1 cellular context compared by ENCODE assay signal in the genomic region with DNA sequence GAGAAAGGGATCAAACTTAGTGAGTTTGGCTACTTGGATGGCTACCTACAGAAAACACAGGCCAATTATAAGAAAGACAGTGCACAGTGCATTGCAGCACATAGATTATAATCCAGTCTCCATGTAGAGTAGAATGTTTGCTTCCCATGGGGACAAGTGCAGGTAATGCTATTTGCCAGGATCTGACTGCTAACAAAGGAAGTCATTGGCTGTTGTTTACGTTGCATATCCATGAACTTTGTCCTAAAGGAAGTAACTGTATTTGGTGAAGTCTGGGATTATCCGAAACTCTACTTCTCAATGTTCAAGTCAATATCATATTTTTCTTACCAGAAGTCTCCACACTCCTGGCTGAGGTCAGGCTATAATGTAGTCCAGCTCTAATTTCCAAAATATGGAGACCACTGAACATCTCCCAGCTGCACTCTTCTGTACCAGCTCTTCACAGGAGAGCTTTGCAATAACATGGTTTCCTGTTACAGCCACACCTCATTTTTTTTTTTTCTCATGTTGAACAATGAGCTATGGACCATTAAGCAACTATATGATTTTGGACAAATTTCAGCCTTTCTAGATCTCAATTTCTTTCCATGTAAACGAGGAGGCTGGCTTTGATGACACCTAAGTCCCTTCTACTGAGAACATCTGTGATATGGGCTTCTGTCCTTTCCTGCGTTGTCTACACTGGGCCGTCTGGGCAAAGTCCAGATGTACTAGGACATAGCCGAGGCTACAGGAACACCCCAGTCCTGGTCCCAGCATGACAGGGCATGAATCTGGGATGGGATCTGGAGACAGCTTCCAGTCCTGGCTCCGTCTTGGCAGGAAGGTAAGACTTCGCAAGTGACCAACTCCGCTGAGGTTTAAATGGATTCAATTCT.
TF ChIP-seq lines count a peak whose summit lies in the region.

No MANE protein-coding gene starts in this region.

TF ChIP-seq in HepG2, 621 proteins besides CTCF, POLR2A, EP300 and RAD21 (continued from another document):
- TF ChIP-seq, protein P1, sequence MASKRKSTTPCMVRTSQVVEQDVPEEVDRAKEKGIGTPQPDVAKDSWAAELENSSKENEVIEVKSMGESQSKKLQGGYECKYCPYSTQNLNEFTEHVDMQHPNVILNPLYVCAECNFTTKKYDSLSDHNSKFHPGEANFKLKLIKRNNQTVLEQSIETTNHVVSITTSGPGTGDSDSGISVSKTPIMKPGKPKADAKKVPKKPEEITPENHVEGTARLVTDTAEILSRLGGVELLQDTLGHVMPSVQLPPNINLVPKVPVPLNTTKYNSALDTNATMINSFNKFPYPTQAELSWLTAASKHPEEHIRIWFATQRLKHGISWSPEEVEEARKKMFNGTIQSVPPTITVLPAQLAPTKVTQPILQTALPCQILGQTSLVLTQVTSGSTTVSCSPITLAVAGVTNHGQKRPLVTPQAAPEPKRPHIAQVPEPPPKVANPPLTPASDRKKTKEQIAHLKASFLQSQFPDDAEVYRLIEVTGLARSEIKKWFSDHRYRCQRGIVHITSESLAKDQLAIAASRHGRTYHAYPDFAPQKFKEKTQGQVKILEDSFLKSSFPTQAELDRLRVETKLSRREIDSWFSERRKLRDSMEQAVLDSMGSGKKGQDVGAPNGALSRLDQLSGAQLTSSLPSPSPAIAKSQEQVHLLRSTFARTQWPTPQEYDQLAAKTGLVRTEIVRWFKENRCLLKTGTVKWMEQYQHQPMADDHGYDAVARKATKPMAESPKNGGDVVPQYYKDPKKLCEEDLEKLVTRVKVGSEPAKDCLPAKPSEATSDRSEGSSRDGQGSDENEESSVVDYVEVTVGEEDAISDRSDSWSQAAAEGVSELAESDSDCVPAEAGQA (IDR thresholded peaks at IDR 0.05; ENCODE audit: low read depth) = no peak
- TF ChIP-seq, protein P1 (CRISPR knock-in tag; IDR thresholded peaks at IDR 0.05; ENCODE audit: borderline replicate concordance) = no peak
- TF ChIP-seq SALL1 (CRISPR knock-in tag; IDR thresholded peaks at IDR 0.05) = peak; percentile 22
- TF ChIP-seq MIER2 (CRISPR knock-in tag; IDR thresholded peaks at IDR 0.05) = no peak
- peak; percentile 77; the same call in 1 of the 2 replicates for TF ChIP-seq SOX5 (CRISPR knock-in tag; IDR thresholded peaks at IDR 0.05; ENCODE audit: borderline replicate concordance)
- TF ChIP-seq, protein P2, sequence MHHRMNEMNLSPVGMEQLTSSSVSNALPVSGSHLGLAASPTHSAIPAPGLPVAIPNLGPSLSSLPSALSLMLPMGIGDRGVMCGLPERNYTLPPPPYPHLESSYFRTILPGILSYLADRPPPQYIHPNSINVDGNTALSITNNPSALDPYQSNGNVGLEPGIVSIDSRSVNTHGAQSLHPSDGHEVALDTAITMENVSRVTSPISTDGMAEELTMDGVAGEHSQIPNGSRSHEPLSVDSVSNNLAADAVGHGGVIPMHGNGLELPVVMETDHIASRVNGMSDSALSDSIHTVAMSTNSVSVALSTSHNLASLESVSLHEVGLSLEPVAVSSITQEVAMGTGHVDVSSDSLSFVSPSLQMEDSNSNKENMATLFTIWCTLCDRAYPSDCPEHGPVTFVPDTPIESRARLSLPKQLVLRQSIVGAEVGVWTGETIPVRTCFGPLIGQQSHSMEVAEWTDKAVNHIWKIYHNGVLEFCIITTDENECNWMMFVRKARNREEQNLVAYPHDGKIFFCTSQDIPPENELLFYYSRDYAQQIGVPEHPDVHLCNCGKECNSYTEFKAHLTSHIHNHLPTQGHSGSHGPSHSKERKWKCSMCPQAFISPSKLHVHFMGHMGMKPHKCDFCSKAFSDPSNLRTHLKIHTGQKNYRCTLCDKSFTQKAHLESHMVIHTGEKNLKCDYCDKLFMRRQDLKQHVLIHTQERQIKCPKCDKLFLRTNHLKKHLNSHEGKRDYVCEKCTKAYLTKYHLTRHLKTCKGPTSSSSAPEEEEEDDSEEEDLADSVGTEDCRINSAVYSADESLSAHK (CRISPR knock-in tag; IDR thresholded peaks at IDR 0.05; ENCODE audit: borderline replicate concordance) = no peak
- no peak for TF ChIP-seq ZNF614 (CRISPR knock-in tag; IDR thresholded peaks at IDR 0.05; ENCODE audit: borderline replicate concordance)
- TF ChIP-seq, protein P3, sequence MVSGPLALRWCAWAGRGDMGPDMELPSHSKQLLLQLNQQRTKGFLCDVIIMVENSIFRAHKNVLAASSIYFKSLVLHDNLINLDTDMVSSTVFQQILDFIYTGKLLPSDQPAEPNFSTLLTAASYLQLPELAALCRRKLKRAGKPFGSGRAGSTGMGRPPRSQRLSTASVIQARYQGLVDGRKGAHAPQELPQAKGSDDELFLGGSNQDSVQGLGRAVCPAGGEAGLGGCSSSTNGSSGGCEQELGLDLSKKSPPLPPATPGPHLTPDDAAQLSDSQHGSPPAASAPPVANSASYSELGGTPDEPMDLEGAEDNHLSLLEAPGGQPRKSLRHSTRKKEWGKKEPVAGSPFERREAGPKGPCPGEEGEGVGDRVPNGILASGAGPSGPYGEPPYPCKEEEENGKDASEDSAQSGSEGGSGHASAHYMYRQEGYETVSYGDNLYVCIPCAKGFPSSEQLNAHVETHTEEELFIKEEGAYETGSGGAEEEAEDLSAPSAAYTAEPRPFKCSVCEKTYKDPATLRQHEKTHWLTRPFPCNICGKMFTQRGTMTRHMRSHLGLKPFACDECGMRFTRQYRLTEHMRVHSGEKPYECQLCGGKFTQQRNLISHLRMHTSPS (CRISPR knock-in tag; IDR thresholded peaks at IDR 0.05; ENCODE audit: low read depth) = no peak
- no peak for TF ChIP-seq MAFK (conservative IDR thresholded peaks at IDR 0.05 in 1 of 2, IDR thresholded peaks at IDR 0.05 in 1 of 2; ENCODE audit: low read length in 2 of 2)
- TF ChIP-seq ZNF260 (CRISPR knock-in tag; IDR thresholded peaks at IDR 0.05; ENCODE audit: borderline replicate concordance, low read depth) = no peak
